Comparison of ENCODE assay signal across 16 cellular contexts in the genomic region with DNA sequence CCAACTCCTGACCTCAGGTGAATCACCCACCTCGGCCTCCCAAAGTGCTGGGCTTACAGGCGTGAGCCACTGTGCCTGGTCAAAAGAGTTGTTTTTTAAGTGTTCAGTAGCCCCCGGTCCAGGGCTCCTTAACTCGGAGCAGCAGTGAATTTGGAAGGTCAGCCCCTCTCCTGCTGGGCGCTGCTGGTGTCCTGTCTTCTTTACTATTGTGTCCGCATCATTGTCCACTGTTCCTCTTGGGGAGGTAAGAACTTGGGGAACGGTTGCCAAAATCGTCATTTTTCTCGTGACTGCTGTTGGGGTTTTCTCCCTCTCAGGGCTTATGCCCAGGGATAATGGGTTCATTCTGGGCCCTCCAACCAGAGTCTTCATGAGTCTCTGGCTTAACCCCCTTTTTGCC. TPM values are rescaled to one million over a fixed set of nuclear protein-coding genes. Genes with fewer than 3 reads are reported as not detected.
DNase-seq lines count a peak whose midpoint lies in the region; ATAC-seq, FAIRE-seq and TF ChIP-seq lines count a peak whose summit lies in the region.
"Had no signal": no experiment of that assay in that cellular context is flagged by ENCODE, and none has a peak within 500 bp of the region (broad histone marks: within the 10 kb centered on the region; RNA-seq: fewer than 3 reads in every experiment).

No MANE protein-coding gene starts in this region.

- H4K20me1 ChIP-seq in H9 (ENCODE audit: control insufficient read depth, insufficient read depth, insufficient read length), result no peaks in the 10 kb centered on the region

- intact Hi-C loops in thyroid gland (cut with DNase I), result no loop called here

- no peak overlapping the region for H3T11ph ChIP-seq in H9 (ENCODE audit: low read length)

- H3K27me3 Mint-ChIP-seq in brain (no peaks in the 10 kb centered on the region), H9 (ENCODE audit: low read depth) (no peaks in the 10 kb centered on the region)
- H3K27me3 Mint-ChIP-seq: CD4-positive, CD25-positive, alpha-beta regulatory T cell had no signal

- no peak overlapping the region for H2BK12ac ChIP-seq in H9 (ENCODE audit: insufficient read length, low read depth, low read length)

- TF ChIP-seq EP300 in gastroesophageal sphincter (IDR thresholded peaks at IDR 0.05), result no peak

- H3K27ac ChIP-seq in gastroesophageal sphincter (peak overlapping the region in 3 of 4 donors; percentile 44 to 73 (median 59)), thyroid gland (peak overlapping the region; percentile 77 to 84 (median 82)), H9 (ENCODE audit: insufficient read length, low read depth, low read length) (no peak overlapping the region)
- H3K27ac ChIP-seq: BLaER1 treated with 17β-estradiol and CSF1 and Interleukin-3, amounts not matched to agents 10 nM and 100 nM had no signal

- H3K18ac ChIP-seq in H9 (ENCODE audit: insufficient read length, low read depth, low read length), result no peak overlapping the region

- no peak for TF ChIP-seq CTCF in brain (conservative IDR thresholded peaks at IDR 0.05)
- TF ChIP-seq CTCF in gastroesophageal sphincter (IDR thresholded peaks at IDR 0.05), result no peak
- TF ChIP-seq CTCF in thyroid gland (IDR thresholded peaks at IDR 0.05), result no peak
- no peak for TF ChIP-seq CTCF in H9 (conservative IDR thresholded peaks at IDR 0.05)

- H3K9me3 Mint-ChIP-seq in brain (no peaks in the 10 kb centered on the region), H9 (no peaks in the 10 kb centered on the region)
- H3K9me3 Mint-ChIP-seq: HFFc6 had no signal

- no peak overlapping the region for H2BK20ac ChIP-seq in H9 (ENCODE audit: low read depth, low read length, poor library complexity, severe bottlenecking)

- H3K9me3 ChIP-seq in gastroesophageal sphincter (no peaks in the 10 kb centered on the region), thyroid gland (no peaks in the 10 kb centered on the region), H9 (ENCODE audit: control insufficient read depth, low read depth, low read length) (no peaks in the 10 kb centered on the region)

- ATAC-seq in gastroesophageal sphincter, result no peak
- ATAC-seq: GM12878 had no signal

- H2BK15ac ChIP-seq in H9 (ENCODE audit: low read depth, low read length), result no peak overlapping the region

- no peak overlapping the region for H3K23ac ChIP-seq in H9 (ENCODE audit: insufficient read length, low read depth, low read length)

- TF ChIP-seq POLR2A in gastroesophageal sphincter (IDR thresholded peaks at IDR 0.05) (no peak), thyroid gland (IDR thresholded peaks at IDR 0.05) (no peak), GM12892 (IDR thresholded peaks at IDR 0.05; ENCODE audit: low read depth, low read length) (no peak)

- H3K4me3 ChIP-seq in gastroesophageal sphincter (no peak overlapping the region), thyroid gland (replicated peaks in 1 of 3) (no peak overlapping the region)
- H3K4me3 ChIP-seq: BLaER1 treated with 17β-estradiol and CSF1 and Interleukin-3, amounts not matched to agents 10 nM and 100 nM; GM12878 had no signal

- H2BK5ac ChIP-seq in H9 (ENCODE audit: insufficient read length, low read length), result no peak overlapping the region

- H2AFZ ChIP-seq in H9 (ENCODE audit: low read length), result no peak overlapping the region

- H4K5ac ChIP-seq in H9 (ENCODE audit: insufficient read length, low read depth, low read length), result no peak overlapping the region

- H2BK120ac ChIP-seq in H9 (ENCODE audit: low read depth, low read length, poor library complexity, severe bottlenecking), result no peak overlapping the region

- FAIRE-seq in GM12892 (lab: Jason Lieb, UNC), result no peak
- FAIRE-seq: GM12878 had no signal

- 92% methylated on average over 7 of the region's 9 CpGs; no CpG with 5 or more reads in 1 of the 2 donors for WGBS in gastroesophageal sphincter (ENCODE audit: low coverage in 1 of 2), 2 donors
- 58 to 60% methylated on average over 9 of the region's 9 CpGs for WGBS in thyroid gland, 2 donors
- WGBS in H9 (ENCODE audit: extremely low coverage, insufficient read length, low lambda C conversion rate), result no CpG with 5 or more reads among the region's 9 CpGs

- no peak overlapping the region for H3K4ac ChIP-seq in H9 (ENCODE audit: low read depth, low read length)

- no peak overlapping the region for H2AK5ac ChIP-seq in H9 (ENCODE audit: insufficient read length, low read length)

- H4K91ac ChIP-seq in H9 (ENCODE audit: insufficient read length, low read depth, low read length), result no peak overlapping the region

- H4K8ac ChIP-seq in H9 (replicated peaks; ENCODE audit: insufficient read length, low read depth, low read length), result no peak overlapping the region

- H3K4me1 ChIP-seq in gastroesophageal sphincter, result peaks cover 0 to 42% (median 3%) of the 10 kb centered on the region in 3 donors
- H3K4me1 ChIP-seq in thyroid gland, result peaks cover 32 to 54% of the 10 kb centered on the region in 2 donors
- 0 out of 2 replicates have a peak, but pooled peaks cover 4% of the 10 kb centered on the region for H3K4me1 ChIP-seq in H9 (ENCODE audit: insufficient read depth, low read length)

- H3K9ac ChIP-seq in H9 (ENCODE audit: extremely low read depth, insufficient read length, low read length), result no peak overlapping the region
- H3K9ac ChIP-seq: BLaER1 treated with 17β-estradiol and CSF1 and Interleukin-3, amounts not matched to agents 10 nM and 100 nM had no signal

- H3K36me3 Mint-ChIP-seq in brain (peaks cover 17% of the 10 kb centered on the region), H9 (ENCODE audit: insufficient read depth in 1 of 3, low read depth in 3 of 3) (no peaks in the 10 kb centered on the region)

- H3K27ac Mint-ChIP-seq in brain, result peak overlapping the region in 3 of 5 experiments; percentile 42 to 90 (median 72)
- H3K27ac Mint-ChIP-seq in H9, result no peak overlapping the region
- H3K27ac Mint-ChIP-seq: HFFc6 had no signal

- H3K79me2 ChIP-seq in H9 (ENCODE audit: insufficient read depth, low read length), result 0 out of 2 replicates have a peak, but pooled peaks cover 1% of the 10 kb centered on the region

- H3K23me2 ChIP-seq in H9 (ENCODE audit: insufficient read length, low read depth, low read length, poor library complexity, severe bottlenecking), result no peaks in the 10 kb centered on the region

- H3K36me3 ChIP-seq in gastroesophageal sphincter, result no peaks in the 10 kb centered on the region
- no peaks in the 10 kb centered on the region for H3K36me3 ChIP-seq in thyroid gland

- H3K79me1 ChIP-seq in H9 (ENCODE audit: insufficient read depth, low read depth, low read length, poor library complexity, severe bottlenecking), result no peaks in the 10 kb centered on the region

- H3K56ac ChIP-seq in H9 (ENCODE audit: insufficient read length, low read depth, low read length), result no peak overlapping the region

- no peak overlapping the region for H3K4me2 ChIP-seq in H9 (ENCODE audit: insufficient read depth, insufficient read length, low read length)
- H3K4me2 ChIP-seq: BLaER1 treated with 17β-estradiol and CSF1 and Interleukin-3, amounts not matched to agents 10 nM and 100 nM had no signal

- H3K4me3 Mint-ChIP-seq in brain, result no peak overlapping the region
- H3K4me3 Mint-ChIP-seq in H9, result no peak overlapping the region; a peak in 1 of 5 replicates
- H3K4me3 Mint-ChIP-seq: CD4-positive, CD25-positive, alpha-beta regulatory T cell; HFFc6 had no signal

- no peak overlapping the region for H3K14ac ChIP-seq in H9 (ENCODE audit: insufficient read depth, low read length)

- H3K27me3 ChIP-seq in gastroesophageal sphincter, result no peaks in the 10 kb centered on the region
- H3K27me3 ChIP-seq in thyroid gland, result no peaks in the 10 kb centered on the region
- no peaks in the 10 kb centered on the region for H3K27me3 ChIP-seq in H9 (ENCODE audit: insufficient read depth, low read length)
- H3K27me3 ChIP-seq: BLaER1 treated with 17β-estradiol and CSF1 and Interleukin-3, amounts not matched to agents 10 nM and 100 nM had no signal

- peak; percentile 40 for DNase-seq in activated CD8-positive, alpha-beta memory T cell treated with anti-CD3 and anti-CD28 coated beads, Interleukin-2, amount 50 U/mL, for 48 hours
- DNase-seq in activated CD8-positive, alpha-beta memory T cell treated with anti-CD3 and anti-CD28 coated beads, Interleukin-2, amount 50 U/mL, for 4 hours, result no peak
- peak; percentile 36 to 52 for DNase-seq in thyroid gland
- no peak for DNase-seq in GM12892 (ENCODE audit: insufficient read length)
- DNase-seq in COLO829 (ENCODE audit: low spot score), result no peak
- DNase-seq in H9, result no peak
- DNase-seq: 8988T; AML-193; CD4-positive, CD25-positive, alpha-beta regulatory T cell; GOT3; HCEC 1CT; HFFc6 had no signal

- H3K4me1 Mint-ChIP-seq in brain (peaks cover 44% of the 10 kb centered on the region), H9 (peaks cover 21 to 25% of the 10 kb centered on the region in 2 experiments)

RNA-seq across cellular contexts. Expression of gene CAMK1D, which starts 46.7 kb away (rescaled TPM):
- 169 TPM for polyA plus RNA-seq in brain (ENCODE audit: insufficient read depth, low read depth, low replicate concordance)
- total RNA-seq in gastroesophageal sphincter, result 10 to 100 TPM; 11.6 to 18.3 (median 15.3) TPM
- 10 to 100 TPM; 12.2 to 29.6 (median 17.4) TPM for total RNA-seq in thyroid gland
- 24.6 TPM for polyA plus RNA-seq in GM12892 (2012; ENCODE audit: missing spikeins)
- total RNA-seq in H9 (2021), result 5.6 and 6.3 TPM in 2 replicates

Comparison
In these comparisons a context has a peak if more than half of its experiments do, and no peak if none do; other contexts are left out.
1. DNase-seq: peak in activated CD8-positive, alpha-beta memory T cell treated with anti-CD3 and anti-CD28 coated beads, Interleukin-2, amount 50 U/mL, for 48 hours (single experiment) and thyroid gland (2 of 2); none in activated CD8-positive, alpha-beta memory T cell treated with anti-CD3 and anti-CD28 coated beads, Interleukin-2, amount 50 U/mL, for 4 hours (single experiment), GM12892 (single experiment), COLO829 (single experiment) and H9 (single experiment).
2. H3K27ac Mint-ChIP-seq: peak in brain (3 of 5); none in H9 (0 of 3).